In genomic region chr4:135839712-135840111, GRCh38 we compare ENCODE assay signal across 32 cellular contexts.
"Had no signal": no experiment of that assay in that cellular context is flagged by ENCODE, and none has a peak within 500 bp of the region (broad histone marks: within the 10 kb centered on the region; RNA-seq: fewer than 3 reads in every experiment).

No MANE protein-coding gene starts in this region.

- H3K4me3 Mint-ChIP-seq: activated B cell treated with CpG ODN at 0.5 μM for 24 hours; activated CD4-positive, alpha-beta memory T cell treated with anti-CD3 and anti-CD28 coated beads for 36 hours; activated CD4-positive, alpha-beta T cell treated with anti-CD3 and anti-CD28 coated beads, Interleukin-2, amount 10 ng/mL, durations not matched to agents 24 days and 14 days; activated CD8-positive, alpha-beta memory T cell treated with anti-CD3 and anti-CD28 coated beads, Interleukin-2, amount 10 ng/mL, durations not matched to agents 7 days and 5 days; activated CD8-positive, alpha-beta T cell treated with anti-CD3 and anti-CD28 coated beads, Interleukin-2, amount 10 ng/mL, durations not matched to agents 7 days and 5 days; activated naive CD4-positive, alpha-beta T cell treated with anti-CD3 and anti-CD28 coated beads, Interleukin-2, amount 10 ng/mL, durations not matched to agents 7 days and 5 days; activated naive CD4-positive, alpha-beta T cell treated with anti-CD3 and anti-CD28 coated beads, Interleukin-2, amount 50 U/mL, for 24 hours; activated naive CD8-positive, alpha-beta T cell; activated naive CD8-positive, alpha-beta T cell treated with anti-CD3 and anti-CD28 coated beads, Interleukin-2, amount 10 ng/mL, durations not matched to agents 7 days and 5 days; activated naive CD8-positive, alpha-beta T cell treated with anti-CD3 and anti-CD28 coated beads, Interleukin-2, amount 50 U/mL, for 24 hours; activated T-cell treated with anti-CD3 and anti-CD28 coated beads, Interleukin-2, amount 50 U/mL, for 24 hours; brain; T-helper 1 cell treated with Interleukin-12 subunit alpha and Interleukin-12 subunit beta and Interleukin-4 antibody, amounts not matched to agents 30 μg/mL and 1 μg/mL, for 36 hours; T-helper 2 cell treated with Interferon-gamma antibody and Interleukin-4, amounts not matched to agents 5 μg/mL and 100 μg/mL, for 36 hours had no signal

- H3K4me1 ChIP-seq: ascending aorta, breast epithelium had no signal

- H3K9me3 ChIP-seq: ascending aorta, breast epithelium had no signal

- H3K36me3 ChIP-seq: ascending aorta, breast epithelium had no signal

- H3K36me3 Mint-ChIP-seq: activated CD4-positive, alpha-beta memory T cell treated with anti-CD3 and anti-CD28 coated beads for 36 hours; activated CD8-positive, alpha-beta memory T cell treated with anti-CD3 and anti-CD28 coated beads, Interleukin-2, amount 10 ng/mL, durations not matched to agents 7 days and 5 days; activated naive CD4-positive, alpha-beta T cell treated with anti-CD3 and anti-CD28 coated beads, Interleukin-2, amount 10 ng/mL, durations not matched to agents 7 days and 5 days; activated naive CD4-positive, alpha-beta T cell treated with anti-CD3 and anti-CD28 coated beads, Interleukin-2, amount 50 U/mL, for 24 hours; activated naive CD8-positive, alpha-beta T cell; activated naive CD8-positive, alpha-beta T cell treated with anti-CD3 and anti-CD28 coated beads, Interleukin-2, amount 10 ng/mL, durations not matched to agents 7 days and 5 days; brain had no signal

- H3K27me3 ChIP-seq: ascending aorta, breast epithelium had no signal

- ATAC-seq: activated CD8-positive, alpha-beta memory T cell treated with anti-CD3 and anti-CD28 coated beads, Interleukin-2, amount 10 ng/mL, durations not matched to agents 7 days and 5 days; activated CD8-positive, alpha-beta T cell treated with anti-CD3 and anti-CD28 coated beads, Interleukin-2, amount 10 ng/mL, durations not matched to agents 7 days and 5 days; activated naive CD8-positive, alpha-beta T cell treated with anti-CD3 and anti-CD28 coated beads, Interleukin-2, amount 50 U/mL, for 24 hours had no signal

- H3K9me3 Mint-ChIP-seq: activated B cell treated with CpG ODN at 0.5 μM for 24 hours; activated CD4-positive, alpha-beta T cell treated with anti-CD3 and anti-CD28 coated beads, Interleukin-2, amount 10 ng/mL, durations not matched to agents 24 days and 14 days; activated naive CD4-positive, alpha-beta T cell treated with anti-CD3 and anti-CD28 coated beads, Interleukin-2, amount 50 U/mL, for 24 hours; activated naive CD8-positive, alpha-beta T cell treated with anti-CD3 and anti-CD28 coated beads, Interleukin-2, amount 10 ng/mL, durations not matched to agents 7 days and 5 days; brain had no signal

- H3K4me1 Mint-ChIP-seq: activated B cell treated with CpG ODN at 0.5 μM for 24 hours; activated CD4-positive, alpha-beta T cell treated with anti-CD3 and anti-CD28 coated beads, Interleukin-2, amount 10 ng/mL, durations not matched to agents 24 days and 14 days; activated CD8-positive, alpha-beta memory T cell treated with anti-CD3 and anti-CD28 coated beads, Interleukin-2, amount 10 ng/mL, durations not matched to agents 7 days and 5 days; activated naive CD4-positive, alpha-beta T cell treated with anti-CD3 and anti-CD28 coated beads, Interleukin-2, amount 10 ng/mL, durations not matched to agents 7 days and 5 days; activated naive CD4-positive, alpha-beta T cell treated with anti-CD3 and anti-CD28 coated beads, Interleukin-2, amount 50 U/mL, for 24 hours; activated naive CD8-positive, alpha-beta T cell treated with anti-CD3 and anti-CD28 coated beads, Interleukin-2, amount 10 ng/mL, durations not matched to agents 7 days and 5 days; activated naive CD8-positive, alpha-beta T cell treated with anti-CD3 and anti-CD28 coated beads, Interleukin-2, amount 50 U/mL, for 24 hours had no signal

- H3K4me3 ChIP-seq: ascending aorta, breast epithelium had no signal

- DNase-seq: activated B cell treated with CpG ODN at 0.5 μM for 24 hours; activated CD4-positive, alpha-beta memory T cell treated with anti-CD3 and anti-CD28 coated beads for 36 hours; activated CD4-positive, alpha-beta T cell treated with anti-CD3 and anti-CD28 coated beads for 4 hours; activated CD4-positive, alpha-beta T cell treated with anti-CD3 and anti-CD28 coated beads, Interleukin-2, amount 10 ng/mL, durations not matched to agents 24 days and 14 days; activated CD4-positive, alpha-beta T cell treated with anti-CD3 and anti-CD28 coated beads, Interleukin-2, amount 50 U/mL, for 1 hour; activated CD4-positive, alpha-beta T cell treated with anti-CD3 and anti-CD28 coated beads, Interleukin-2, amount 50 U/mL, for 4 hours; activated CD4-positive, CD25-positive, alpha-beta regulatory T cell treated with anti-CD3 and anti-CD28 coated beads, Interleukin-2, amount 50 U/mL, for 72 hours; activated CD8-positive, alpha-beta memory T cell treated with anti-CD3 and anti-CD28 coated beads for 24 hours; activated CD8-positive, alpha-beta memory T cell treated with anti-CD3 and anti-CD28 coated beads, Interleukin-2, amount 10 ng/mL, durations not matched to agents 7 days and 5 days; activated CD8-positive, alpha-beta memory T cell treated with anti-CD3 and anti-CD28 coated beads, Interleukin-2, amount 50 U/mL, for 48 hours; activated CD8-positive, alpha-beta T cell treated with anti-CD3 and anti-CD28 coated beads, Interleukin-2, amount 10 ng/mL, durations not matched to agents 7 days and 5 days; activated effector memory CD4-positive, alpha-beta T cell treated with Interleukin-2 at 50 U/mL for 16 hours; activated gamma-delta T cell; activated naive CD4-positive, alpha-beta T cell treated with anti-CD3 and anti-CD28 coated beads, Interleukin-2, amount 10 ng/mL, durations not matched to agents 7 days and 5 days; activated naive CD4-positive, alpha-beta T cell treated with Interleukin-2 at 50 U/mL for 16 hours; activated naive CD8-positive, alpha-beta T cell treated with anti-CD3 and anti-CD28 coated beads, Interleukin-2, amount 10 ng/mL, durations not matched to agents 7 days and 5 days; activated naive CD8-positive, alpha-beta T cell treated with anti-CD3 and anti-CD28 coated beads, Interleukin-2, amount 50 U/mL, for 24 hours; activated T-cell treated with anti-CD3 and anti-CD28 coated beads, Interleukin-2, amount 50 U/mL, for 24 hours; activated T-cell treated with anti-CD3 and anti-CD28 coated beads, Interleukin-2, amount 50 U/mL, for 48 hours; central memory CD4-positive, alpha-beta T cell; T-helper 1 cell; T-helper 2 cell; T-helper 9 cell had no signal

- H3K27ac Mint-ChIP-seq: activated B cell treated with CpG ODN at 0.5 μM for 24 hours; activated CD4-positive, alpha-beta memory T cell treated with anti-CD3 and anti-CD28 coated beads for 36 hours; activated CD4-positive, alpha-beta T cell treated with anti-CD3 and anti-CD28 coated beads, Interleukin-2, amount 10 ng/mL, durations not matched to agents 24 days and 14 days; activated CD8-positive, alpha-beta memory T cell treated with anti-CD3 and anti-CD28 coated beads, Interleukin-2, amount 10 ng/mL, durations not matched to agents 7 days and 5 days; activated CD8-positive, alpha-beta T cell treated with anti-CD3 and anti-CD28 coated beads, Interleukin-2, amount 10 ng/mL, durations not matched to agents 7 days and 5 days; activated naive CD4-positive, alpha-beta T cell treated with anti-CD3 and anti-CD28 coated beads, Interleukin-2, amount 10 ng/mL, durations not matched to agents 7 days and 5 days; activated naive CD4-positive, alpha-beta T cell treated with anti-CD3 and anti-CD28 coated beads, Interleukin-2, amount 50 U/mL, for 24 hours; activated naive CD8-positive, alpha-beta T cell; activated naive CD8-positive, alpha-beta T cell treated with anti-CD3 and anti-CD28 coated beads, Interleukin-2, amount 10 ng/mL, durations not matched to agents 7 days and 5 days; activated naive CD8-positive, alpha-beta T cell treated with anti-CD3 and anti-CD28 coated beads, Interleukin-2, amount 50 U/mL, for 24 hours; activated T-cell treated with anti-CD3 and anti-CD28 coated beads, Interleukin-2, amount 50 U/mL, for 24 hours; activated T-helper 2 cell treated with anti-CD3 and anti-CD28 coated beads, Interferon-gamma antibody, Interleukin-2, Interleukin-4, amounts not matched to agents 10 μg/mL and 5 μg/mL and 100 μg/mL, durations not matched to agents 14 hours and 24 hours and 36 hours; T-helper 1 cell treated with Interleukin-12 subunit alpha and Interleukin-12 subunit beta and Interleukin-4 antibody, amounts not matched to agents 30 μg/mL and 1 μg/mL, for 36 hours; T-helper 2 cell treated with Interferon-gamma antibody and Interleukin-4, amounts not matched to agents 5 μg/mL and 100 μg/mL, for 36 hours had no signal

- H3K27me3 Mint-ChIP-seq: activated B cell treated with CpG ODN at 0.5 μM for 24 hours; activated CD4-positive, alpha-beta memory T cell treated with anti-CD3 and anti-CD28 coated beads for 36 hours; activated CD4-positive, alpha-beta T cell treated with anti-CD3 and anti-CD28 coated beads, Interleukin-2, amount 10 ng/mL, durations not matched to agents 24 days and 14 days; activated CD8-positive, alpha-beta memory T cell treated with anti-CD3 and anti-CD28 coated beads, Interleukin-2, amount 10 ng/mL, durations not matched to agents 7 days and 5 days; activated naive CD4-positive, alpha-beta T cell treated with anti-CD3 and anti-CD28 coated beads, Interleukin-2, amount 10 ng/mL, durations not matched to agents 7 days and 5 days; activated naive CD4-positive, alpha-beta T cell treated with anti-CD3 and anti-CD28 coated beads, Interleukin-2, amount 50 U/mL, for 24 hours; activated naive CD8-positive, alpha-beta T cell; activated naive CD8-positive, alpha-beta T cell treated with anti-CD3 and anti-CD28 coated beads, Interleukin-2, amount 10 ng/mL, durations not matched to agents 7 days and 5 days; activated naive CD8-positive, alpha-beta T cell treated with anti-CD3 and anti-CD28 coated beads, Interleukin-2, amount 50 U/mL, for 24 hours; activated T-cell treated with anti-CD3 and anti-CD28 coated beads, Interleukin-2, amount 50 U/mL, for 24 hours; brain had no signal

- H3K27ac ChIP-seq: ascending aorta, breast epithelium, VCaP had no signal
